In the genomic region with DNA sequence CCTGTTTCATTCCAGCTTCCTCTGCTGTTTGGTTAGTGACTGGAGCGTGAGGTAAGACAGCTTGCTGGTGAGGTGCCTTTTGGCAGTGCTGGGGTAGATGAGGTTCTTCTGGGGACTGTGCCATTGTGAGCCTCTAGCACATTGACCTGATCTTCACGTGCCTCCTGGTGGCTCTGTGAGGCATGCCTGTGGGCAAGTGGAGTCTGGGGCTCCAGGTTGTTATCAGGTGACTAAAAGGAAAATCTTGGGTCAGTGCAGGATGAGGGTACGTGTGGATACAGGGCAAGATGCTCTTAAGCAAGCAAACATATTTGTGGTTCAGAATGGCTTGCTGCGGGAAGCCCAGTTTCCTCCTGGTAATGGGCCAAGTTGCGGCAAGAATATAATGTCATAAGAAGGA, we compare ENCODE assay signal across 1 cellular context.
TF ChIP-seq lines count a peak whose summit lies in the region.

No MANE protein-coding gene starts in this region.

TF ChIP-seq in GM23338, 12 proteins besides CTCF, POLR2A, EP300 and RAD21 (continued from another document):
- TF ChIP-seq, protein P1, sequence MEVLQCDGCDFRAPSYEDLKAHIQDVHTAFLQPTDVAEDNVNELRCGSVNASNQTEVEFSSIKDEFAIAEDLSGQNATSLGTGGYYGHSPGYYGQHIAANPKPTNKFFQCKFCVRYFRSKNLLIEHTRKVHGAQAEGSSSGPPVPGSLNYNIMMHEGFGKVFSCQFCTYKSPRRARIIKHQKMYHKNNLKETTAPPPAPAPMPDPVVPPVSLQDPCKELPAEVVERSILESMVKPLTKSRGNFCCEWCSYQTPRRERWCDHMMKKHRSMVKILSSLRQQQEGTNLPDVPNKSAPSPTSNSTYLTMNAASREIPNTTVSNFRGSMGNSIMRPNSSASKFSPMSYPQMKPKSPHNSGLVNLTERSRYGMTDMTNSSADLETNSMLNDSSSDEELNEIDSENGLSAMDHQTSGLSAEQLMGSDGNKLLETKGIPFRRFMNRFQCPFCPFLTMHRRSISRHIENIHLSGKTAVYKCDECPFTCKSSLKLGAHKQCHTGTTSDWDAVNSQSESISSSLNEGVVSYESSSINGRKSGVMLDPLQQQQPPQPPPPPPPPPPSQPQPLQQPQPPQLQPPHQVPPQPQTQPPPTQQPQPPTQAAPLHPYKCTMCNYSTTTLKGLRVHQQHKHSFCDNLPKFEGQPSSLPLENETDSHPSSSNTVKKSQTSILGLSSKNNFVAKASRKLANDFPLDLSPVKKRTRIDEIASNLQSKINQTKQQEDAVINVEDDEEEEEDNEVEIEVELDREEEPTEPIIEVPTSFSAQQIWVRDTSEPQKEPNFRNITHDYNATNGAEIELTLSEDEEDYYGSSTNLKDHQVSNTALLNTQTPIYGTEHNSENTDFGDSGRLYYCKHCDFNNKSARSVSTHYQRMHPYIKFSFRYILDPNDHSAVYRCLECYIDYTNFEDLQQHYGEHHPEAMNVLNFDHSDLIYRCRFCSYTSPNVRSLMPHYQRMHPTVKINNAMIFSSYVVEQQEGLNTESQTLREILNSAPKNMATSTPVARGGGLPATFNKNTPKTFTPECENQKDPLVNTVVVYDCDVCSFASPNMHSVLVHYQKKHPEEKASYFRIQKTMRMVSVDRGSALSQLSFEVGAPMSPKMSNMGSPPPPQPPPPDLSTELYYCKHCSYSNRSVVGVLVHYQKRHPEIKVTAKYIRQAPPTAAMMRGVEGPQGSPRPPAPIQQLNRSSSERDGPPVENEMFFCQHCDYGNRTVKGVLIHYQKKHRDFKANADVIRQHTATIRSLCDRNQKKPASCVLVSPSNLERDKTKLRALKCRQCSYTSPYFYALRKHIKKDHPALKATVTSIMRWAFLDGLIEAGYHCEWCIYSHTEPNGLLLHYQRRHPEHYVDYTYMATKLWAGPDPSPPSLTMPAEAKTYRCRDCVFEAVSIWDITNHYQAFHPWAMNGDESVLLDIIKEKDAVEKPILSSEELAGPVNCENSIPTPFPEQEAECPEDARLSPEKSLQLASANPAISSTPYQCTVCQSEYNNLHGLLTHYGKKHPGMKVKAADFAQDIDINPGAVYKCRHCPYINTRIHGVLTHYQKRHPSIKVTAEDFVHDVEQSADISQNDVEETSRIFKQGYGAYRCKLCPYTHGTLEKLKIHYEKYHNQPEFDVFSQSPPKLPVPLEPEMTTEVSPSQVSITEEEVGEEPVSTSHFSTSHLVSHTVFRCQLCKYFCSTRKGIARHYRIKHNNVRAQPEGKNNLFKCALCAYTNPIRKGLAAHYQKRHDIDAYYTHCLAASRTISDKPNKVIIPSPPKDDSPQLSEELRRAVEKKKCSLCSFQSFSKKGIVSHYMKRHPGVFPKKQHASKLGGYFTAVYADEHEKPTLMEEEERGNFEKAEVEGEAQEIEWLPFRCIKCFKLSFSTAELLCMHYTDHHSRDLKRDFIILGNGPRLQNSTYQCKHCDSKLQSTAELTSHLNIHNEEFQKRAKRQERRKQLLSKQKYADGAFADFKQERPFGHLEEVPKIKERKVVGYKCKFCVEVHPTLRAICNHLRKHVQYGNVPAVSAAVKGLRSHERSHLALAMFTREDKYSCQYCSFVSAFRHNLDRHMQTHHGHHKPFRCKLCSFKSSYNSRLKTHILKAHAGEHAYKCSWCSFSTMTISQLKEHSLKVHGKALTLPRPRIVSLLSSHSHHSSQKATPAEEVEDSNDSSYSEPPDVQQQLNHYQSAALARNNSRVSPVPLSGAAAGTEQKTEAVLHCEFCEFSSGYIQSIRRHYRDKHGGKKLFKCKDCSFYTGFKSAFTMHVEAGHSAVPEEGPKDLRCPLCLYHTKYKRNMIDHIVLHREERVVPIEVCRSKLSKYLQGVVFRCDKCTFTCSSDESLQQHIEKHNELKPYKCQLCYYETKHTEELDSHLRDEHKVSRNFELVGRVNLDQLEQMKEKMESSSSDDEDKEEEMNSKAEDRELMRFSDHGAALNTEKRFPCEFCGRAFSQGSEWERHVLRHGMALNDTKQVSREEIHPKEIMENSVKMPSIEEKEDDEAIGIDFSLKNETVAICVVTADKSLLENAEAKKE (CRISPR knock-in tag; IDR thresholded peaks at IDR 0.05) = no peak
- TF ChIP-seq POLR2AphosphoS5 (IDR thresholded peaks at IDR 0.05; ENCODE audit: low read depth) = no peak
- TF ChIP-seq CREB1 (CRISPR knock-in tag; IDR thresholded peaks at IDR 0.05; ENCODE audit: low read depth) = no peak
- TF ChIP-seq, protein P2, sequence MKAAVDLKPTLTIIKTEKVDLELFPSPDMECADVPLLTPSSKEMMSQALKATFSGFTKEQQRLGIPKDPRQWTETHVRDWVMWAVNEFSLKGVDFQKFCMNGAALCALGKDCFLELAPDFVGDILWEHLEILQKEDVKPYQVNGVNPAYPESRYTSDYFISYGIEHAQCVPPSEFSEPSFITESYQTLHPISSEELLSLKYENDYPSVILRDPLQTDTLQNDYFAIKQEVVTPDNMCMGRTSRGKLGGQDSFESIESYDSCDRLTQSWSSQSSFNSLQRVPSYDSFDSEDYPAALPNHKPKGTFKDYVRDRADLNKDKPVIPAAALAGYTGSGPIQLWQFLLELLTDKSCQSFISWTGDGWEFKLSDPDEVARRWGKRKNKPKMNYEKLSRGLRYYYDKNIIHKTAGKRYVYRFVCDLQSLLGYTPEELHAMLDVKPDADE (IDR thresholded peaks at IDR 0.05) = no peak
- TF ChIP-seq NANOG (IDR thresholded peaks at IDR 0.05; ENCODE audit: borderline replicate concordance) = no peak
- TF ChIP-seq EZH2phosphoT487 (IDR thresholded peaks at IDR 0.05; ENCODE audit: unreplicated experiment) = no peak
- no peak for TF ChIP-seq JUNB (IDR thresholded peaks at IDR 0.05; ENCODE audit: unreplicated experiment)
- no peak for TF ChIP-seq EZH2 (IDR thresholded peaks at IDR 0.05; ENCODE audit: low read depth, unreplicated experiment)
- no peak for TF ChIP-seq ZNF114 (CRISPR knock-in tag; IDR thresholded peaks at IDR 0.05)
